Comparison of ENCODE assay signal across 18 cellular contexts in genomic region chr13:98449273-98449672, GRCh38.
DNase-seq lines count a peak whose midpoint lies in the region; ATAC-seq and TF ChIP-seq lines count a peak whose summit lies in the region.
"Had no signal": no experiment of that assay in that cellular context is flagged by ENCODE, and none has a peak within 500 bp of the region (broad histone marks: within the 10 kb centered on the region; RNA-seq: fewer than 3 reads in every experiment).

No MANE protein-coding gene starts in this region.

- peak overlapping the region; percentile 25 for H3K9ac ChIP-seq in muscle layer of colon (ENCODE audit: low read length)

- no peak for TF ChIP-seq EP300 in transverse colon (IDR thresholded peaks at IDR 0.05; ENCODE audit: low read depth)

- H3K4me1 ChIP-seq in muscle layer of colon (ENCODE audit: insufficient read depth, low read length) (peaks cover 45% of the 10 kb centered on the region), transverse colon (peaks cover 10 to 30% (median 18%) of the 10 kb centered on the region in 4 donors), lower lobe of right lung (peaks cover 19% of the 10 kb centered on the region)
- H3K4me1 ChIP-seq: colonic mucosa had no signal

- H3K36me3 Mint-ChIP-seq in activated CD4-positive, alpha-beta memory T cell treated with anti-CD3 and anti-CD28 coated beads for 36 hours = peaks cover 22% of the 10 kb centered on the region
- H3K36me3 Mint-ChIP-seq in activated CD4-positive, alpha-beta memory T cell treated with anti-CD3 and anti-CD28 coated beads, Interleukin-2, amount 10 ng/mL, durations not matched to agents 7 days and 5 days (ENCODE audit: low read depth) = peaks cover 45% of the 10 kb centered on the region
- peaks cover 21% of the 10 kb centered on the region for H3K36me3 Mint-ChIP-seq in activated naive CD8-positive, alpha-beta T cell treated with anti-CD3 and anti-CD28 coated beads, Interleukin-2, amount 50 U/mL, for 24 hours (ENCODE audit: low read depth)

- no peak for DNase-seq in activated CD4-positive, alpha-beta memory T cell treated with anti-CD3 and anti-CD28 coated beads for 36 hours
- no peak for DNase-seq in activated CD4-positive, alpha-beta memory T cell treated with anti-CD3 and anti-CD28 coated beads, Interleukin-2, amount 10 ng/mL, durations not matched to agents 7 days and 5 days
- no peak for DNase-seq in activated naive CD8-positive, alpha-beta T cell treated with anti-CD3 and anti-CD28 coated beads, Interleukin-2, amount 50 U/mL, for 24 hours
- DNase-seq in transverse colon (no peak), cerebellum (ENCODE audit: low spot score) (no peak), NCI-H69 (lab: John Stamatoyannopoulos, UW) (no peak), lower lobe of right lung (no peak)
- DNase-seq: activated CD4-positive, alpha-beta T cell treated with anti-CD3 and anti-CD28 coated beads for 4 hours; CD8-positive, alpha-beta memory T cell; colonic mucosa; MG63; SHP77; stimulated activated CD4-positive, alpha-beta T cell treated with anti-CD3 and anti-CD28 coated beads, Interleukin-2, amount 100 ng/mL, for 48 hours; T-helper 9 cell had no signal

- H3K27ac ChIP-seq in muscle layer of colon (ENCODE audit: low read depth, low read length) (peak overlapping the region; percentile 67), transverse colon (peak overlapping the region; percentile 34 to 82 (median 56)), lower lobe of right lung (no peak overlapping the region)
- H3K27ac ChIP-seq: A549, colonic mucosa had no signal

- in situ Hi-C loops in transverse colon (cut with MboI; ENCODE audit: low pct_ligation_motif_present in 1 of 4, low pct_unique_long_range_greater_than_20kb in 1 of 4, low sequenced_read_pairs in 3 of 4) = loop anchor here (5.0 to 25.0 kb wide), 4 partner anchors 206 to 587 kb away; no protein-coding TSS in a partner anchor

- H3K4me3 Mint-ChIP-seq in activated CD4-positive, alpha-beta memory T cell treated with anti-CD3 and anti-CD28 coated beads for 36 hours = no peak overlapping the region
- H3K4me3 Mint-ChIP-seq in activated CD4-positive, alpha-beta memory T cell treated with anti-CD3 and anti-CD28 coated beads, Interleukin-2, amount 10 ng/mL, durations not matched to agents 7 days and 5 days = no peak overlapping the region
- H3K4me3 Mint-ChIP-seq in activated naive CD8-positive, alpha-beta T cell treated with anti-CD3 and anti-CD28 coated beads, Interleukin-2, amount 50 U/mL, for 24 hours = no peak overlapping the region
- H3K4me3 Mint-ChIP-seq: activated T-helper 1 cell treated with anti-CD3 and anti-CD28 coated beads, Interleukin-12 subunit alpha, Interleukin-12 subunit beta, Interleukin-2, Interleukin-4 antibody, amounts not matched to agents 30 ng/mL and 10 ng/mL and 1 ng/mL, durations not matched to agents 14 hours and 24 hours and 36 hours; CD8-positive, alpha-beta memory T cell had no signal

- ATAC-seq in activated naive CD8-positive, alpha-beta T cell treated with anti-CD3 and anti-CD28 coated beads, Interleukin-2, amount 50 U/mL, for 24 hours = no peak
- ATAC-seq in lower lobe of right lung = no peak
- ATAC-seq: A549 had no signal

- peaks cover 34% of the 10 kb centered on the region for H3K4me1 Mint-ChIP-seq in activated CD4-positive, alpha-beta memory T cell treated with anti-CD3 and anti-CD28 coated beads for 36 hours (ENCODE audit: low read depth)
- H3K4me1 Mint-ChIP-seq in activated CD4-positive, alpha-beta memory T cell treated with anti-CD3 and anti-CD28 coated beads, Interleukin-2, amount 10 ng/mL, durations not matched to agents 7 days and 5 days = peaks cover 36% of the 10 kb centered on the region
- peaks cover 25% of the 10 kb centered on the region for H3K4me1 Mint-ChIP-seq in activated naive CD8-positive, alpha-beta T cell treated with anti-CD3 and anti-CD28 coated beads, Interleukin-2, amount 50 U/mL, for 24 hours

- H3K9me3 Mint-ChIP-seq in activated CD4-positive, alpha-beta memory T cell treated with anti-CD3 and anti-CD28 coated beads for 36 hours = no peaks in the 10 kb centered on the region
- H3K9me3 Mint-ChIP-seq in activated CD4-positive, alpha-beta memory T cell treated with anti-CD3 and anti-CD28 coated beads, Interleukin-2, amount 10 ng/mL, durations not matched to agents 7 days and 5 days = no peaks in the 10 kb centered on the region
- H3K9me3 Mint-ChIP-seq in activated naive CD8-positive, alpha-beta T cell treated with anti-CD3 and anti-CD28 coated beads, Interleukin-2, amount 50 U/mL, for 24 hours = no peaks in the 10 kb centered on the region
- H3K9me3 Mint-ChIP-seq: activated T-helper 1 cell treated with anti-CD3 and anti-CD28 coated beads, Interleukin-12 subunit alpha, Interleukin-12 subunit beta, Interleukin-2, Interleukin-4 antibody, amounts not matched to agents 30 ng/mL and 10 ng/mL and 1 ng/mL, durations not matched to agents 14 hours and 24 hours and 36 hours; CD8-positive, alpha-beta memory T cell had no signal

- H3K27me3 ChIP-seq in muscle layer of colon (ENCODE audit: control insufficient read depth in 1 of 2, insufficient read depth in 2 of 2, low read length in 2 of 2) (no peaks in the 10 kb centered on the region), transverse colon (no peaks in the 10 kb centered on the region), lower lobe of right lung (ENCODE audit: low read depth) (no peaks in the 10 kb centered on the region)
- H3K27me3 ChIP-seq: ascending aorta, colonic mucosa, MG63 had no signal

- H3K27ac Mint-ChIP-seq in activated CD4-positive, alpha-beta memory T cell treated with anti-CD3 and anti-CD28 coated beads for 36 hours = peak overlapping the region; percentile 40
- H3K27ac Mint-ChIP-seq in activated CD4-positive, alpha-beta memory T cell treated with anti-CD3 and anti-CD28 coated beads, Interleukin-2, amount 10 ng/mL, durations not matched to agents 7 days and 5 days = no peak overlapping the region
- peak overlapping the region; percentile 56 for H3K27ac Mint-ChIP-seq in activated naive CD8-positive, alpha-beta T cell treated with anti-CD3 and anti-CD28 coated beads, Interleukin-2, amount 50 U/mL, for 24 hours
- H3K27ac Mint-ChIP-seq: activated T-helper 1 cell treated with anti-CD3 and anti-CD28 coated beads, Interleukin-12 subunit alpha, Interleukin-12 subunit beta, Interleukin-2, Interleukin-4 antibody, amounts not matched to agents 30 ng/mL and 10 ng/mL and 1 ng/mL, durations not matched to agents 14 hours and 24 hours and 36 hours had no signal

- intact Hi-C loops in activated CD4-positive, alpha-beta memory T cell treated with anti-CD3 and anti-CD28 coated beads for 36 hours (cut with micrococcal nuclease) = loop anchor here (5.0 to 10.0 kb wide), 2 partner anchors 33 to 594 kb away; no protein-coding TSS in a partner anchor
- intact Hi-C loops in transverse colon (cut with DNase I; ENCODE audit: low total_unique reads) = loop anchor here (5.0 kb wide), 1 partner anchor 203 kb away; no protein-coding TSS in a partner anchor
- intact Hi-C loops in lower lobe of right lung (cut with DNase I) = loop anchor here (10.0 kb wide), 1 partner anchor 206 kb away; no protein-coding TSS in a partner anchor

- POLR2A ChIA-PET in activated CD4-positive, alpha-beta memory T cell treated with anti-CD3 and anti-CD28 coated beads for 36 hours (lab: Charles Lee) = no interaction called here
- POLR2A ChIA-PET in activated CD4-positive, alpha-beta memory T cell treated with anti-CD3 and anti-CD28 coated beads, Interleukin-2, amount 10 ng/mL, durations not matched to agents 7 days and 5 days (lab: Charles Lee) = no interaction called here

- WGBS in transverse colon (ENCODE audit: low coverage in 1 of 2), 2 donors = 87% methylated on average over 11 to 16 of the region's 16 CpGs

- no peaks in the 10 kb centered on the region for H3K9me3 ChIP-seq in muscle layer of colon (ENCODE audit: low read length)
- H3K9me3 ChIP-seq in transverse colon = no peaks in the 10 kb centered on the region
- H3K9me3 ChIP-seq in lower lobe of right lung = no peaks in the 10 kb centered on the region
- H3K9me3 ChIP-seq: A549, ascending aorta, colonic mucosa, MG63 had no signal

- no peak for TF ChIP-seq POLR2A in transverse colon (IDR thresholded peaks at IDR 0.05)

- CTCF ChIA-PET in activated CD4-positive, alpha-beta memory T cell treated with anti-CD3 and anti-CD28 coated beads for 36 hours (lab: Charles Lee) = interaction anchor here (0.8 to 3.1 kb wide), 3 partner anchors 18 to 224 kb away, joined by 3 to 30 read pairs (median 9); no protein-coding TSS in a partner anchor
- CTCF ChIA-PET in activated CD4-positive, alpha-beta memory T cell treated with anti-CD3 and anti-CD28 coated beads, Interleukin-2, amount 10 ng/mL, durations not matched to agents 7 days and 5 days (lab: Charles Lee) = interaction anchor here (0.6 to 2.8 kb wide), 2 partner anchors 116 to 204 kb away, joined by 4 to 14 read pairs; no protein-coding TSS in a partner anchor

- H3K27me3 Mint-ChIP-seq in activated CD4-positive, alpha-beta memory T cell treated with anti-CD3 and anti-CD28 coated beads for 36 hours = no peaks in the 10 kb centered on the region
- no peaks in the 10 kb centered on the region for H3K27me3 Mint-ChIP-seq in activated CD4-positive, alpha-beta memory T cell treated with anti-CD3 and anti-CD28 coated beads, Interleukin-2, amount 10 ng/mL, durations not matched to agents 7 days and 5 days
- H3K27me3 Mint-ChIP-seq in activated naive CD8-positive, alpha-beta T cell treated with anti-CD3 and anti-CD28 coated beads, Interleukin-2, amount 50 U/mL, for 24 hours = no peaks in the 10 kb centered on the region
- H3K27me3 Mint-ChIP-seq: CD8-positive, alpha-beta memory T cell had no signal

- TF ChIP-seq CTCF in transverse colon (IDR thresholded peaks at IDR 0.05) = no peak
- TF ChIP-seq CTCF in lower lobe of right lung (IDR thresholded peaks at IDR 0.05) = no peak

- H3K4me3 ChIP-seq in muscle layer of colon (ENCODE audit: low read depth in 1 of 2, low read length in 2 of 2) (no peak overlapping the region), transverse colon (no peak overlapping the region), lower lobe of right lung (no peak overlapping the region)
- H3K4me3 ChIP-seq: A549, ascending aorta, colonic mucosa, MG63 had no signal

- H3K36me3 ChIP-seq in muscle layer of colon (ENCODE audit: insufficient read depth, low read length) = peaks cover 34% of the 10 kb centered on the region
- peaks cover 0 to 14% (median 6%) of the 10 kb centered on the region in 4 donors for H3K36me3 ChIP-seq in transverse colon
- peaks cover 61% of the 10 kb centered on the region for H3K36me3 ChIP-seq in lower lobe of right lung
